In genomic region chr1:214700381-214700780, GRCh38 we compare ENCODE assay signal across 16 cellular contexts.
A peak's percentile ranks its signal among the peaks of the same experiment; 100 is the strongest.
DNase-seq lines count a peak whose midpoint lies in the region; ATAC-seq and TF ChIP-seq lines count a peak whose summit lies in the region.
"Had no signal": no experiment of that assay in that cellular context is flagged by ENCODE, and none has a peak within 500 bp of the region (broad histone marks: within the 10 kb centered on the region; RNA-seq: fewer than 3 reads in every experiment).

No MANE protein-coding gene starts in this region.

- H4K5ac ChIP-seq in IMR-90 (ENCODE audit: low read depth, low read length): peak overlapping the region; percentile 84; the same call in 1 of the 2 replicates

- H3K4me3 Mint-ChIP-seq in mesothelial cell of epicardium (no peak overlapping the region), nephron progenitor cell (no peak overlapping the region), endothelial cell (ENCODE audit: unreplicated experiment) (no peak overlapping the region)
- H3K4me3 Mint-ChIP-seq: IgD-negative memory B cell had no signal

- no peak for DNase-seq in IMR-90
- DNase-seq in fibroblast of lung (ENCODE audit: low read depth in 2 of 2): peak in 1 of 2 donors; percentile 19
- no peak for DNase-seq in mesothelial cell of epicardium (ENCODE audit: low spot score in 2 of 2, unreplicated experiment in 2 of 2)
- peak; percentile 11 for DNase-seq in retina
- DNase-seq in nephron progenitor cell: no peak
- no peak for DNase-seq in endothelial cell (ENCODE audit: low spot score)
- DNase-seq: MV-4-11, NCI-H1417 treated with DMSO at 0.1 percent for 48 hours, NCI-H2029, NCI-H2171 treated with DMSO at 0.1 percent for 48 hours had no signal

- H4K20me1 ChIP-seq in IMR-90 (ENCODE audit: insufficient read depth, low read length) (no peaks in the 10 kb centered on the region), fibroblast of lung (ENCODE audit: control insufficient read depth, extremely low read depth, insufficient read depth, low read length) (no peaks in the 10 kb centered on the region)

- in situ Hi-C loops in IMR-90 (cut with MboI; ENCODE audit: low sequenced_read_pairs): no loop called here

- H3K4me1 ChIP-seq in IMR-90 (ENCODE audit: control insufficient read depth, insufficient read depth, low read length) (peaks cover 5% of the 10 kb centered on the region; the same call in 1 of the 2 replicates), fibroblast of lung (ENCODE audit: control insufficient read depth, extremely low read depth, insufficient read depth, low read length) (no peaks in the 10 kb centered on the region)
- H3K4me1 ChIP-seq: A549, HAP-1 had no signal

- H3K14ac ChIP-seq in IMR-90 (replicated peaks; ENCODE audit: low read depth, low read length): no peak overlapping the region

- H2AFZ ChIP-seq in IMR-90 (replicated peaks; ENCODE audit: low read length, poor library complexity): peak overlapping the region; percentile 85
- peak overlapping the region; percentile 43 for H2AFZ ChIP-seq in fibroblast of lung (ENCODE audit: low read length)

- H2BK15ac ChIP-seq in IMR-90 (ENCODE audit: low read depth, low read length): no peak overlapping the region

- peak overlapping the region; percentile 75; the same call in 1 of the 2 replicates for H3K18ac ChIP-seq in IMR-90 (ENCODE audit: low read depth, low read length)

- H3K36me3 ChIP-seq in IMR-90 (ENCODE audit: control insufficient read depth, insufficient read depth, low read length) (no peaks in the 10 kb centered on the region), fibroblast of lung (ENCODE audit: control insufficient read depth, insufficient read depth, low read length) (no peaks in the 10 kb centered on the region)
- H3K36me3 ChIP-seq: HAP-1 had no signal

- H3K56ac ChIP-seq in IMR-90 (ENCODE audit: extremely low read depth, insufficient read depth, low read length): no peak overlapping the region

- H3K4me3 ChIP-seq in IMR-90 (ENCODE audit: insufficient read depth, low read depth, low read length) (no peak overlapping the region), fibroblast of lung (replicated peaks in 1 of 4; ENCODE audit: control extremely low read depth in 1 of 4, insufficient read depth in 1 of 4, low read depth in 3 of 4, low read length in 4 of 4) (no peak overlapping the region)
- H3K4me3 ChIP-seq: A549, HAP-1 had no signal

- intact Hi-C loops in IMR-90 (cut with micrococcal nuclease): no loop called here

- no peak overlapping the region for H2AK5ac ChIP-seq in IMR-90 (ENCODE audit: low read depth, low read length)

- H3K9ac ChIP-seq in IMR-90 (ENCODE audit: low read depth, low read length): no peak overlapping the region
- no peak overlapping the region for H3K9ac ChIP-seq in fibroblast of lung (ENCODE audit: insufficient read depth, low read length)

- no peak for TF ChIP-seq RAD21 in IMR-90 (IDR thresholded peaks at IDR 0.05; ENCODE audit: low read length)

- TF ChIP-seq CTCF in IMR-90 (conservative IDR thresholded peaks at IDR 0.05; ENCODE audit: low read depth, low read length): no peak
- TF ChIP-seq CTCF in fibroblast of lung (conservative IDR thresholded peaks at IDR 0.05 in 1 of 2, IDR thresholded peaks at IDR 0.05 in 1 of 2; ENCODE audit: low read depth in 1 of 2, low read length in 2 of 2): no peak
- no peak for TF ChIP-seq CTCF in mesothelial cell of epicardium (IDR thresholded peaks at IDR 0.05; ENCODE audit: unreplicated experiment)
- TF ChIP-seq CTCF in nephron progenitor cell (IDR thresholded peaks at IDR 0.05): no peak
- TF ChIP-seq CTCF in endothelial cell (IDR thresholded peaks at IDR 0.05; ENCODE audit: unreplicated experiment): no peak

- H3K27me3 ChIP-seq in IMR-90 (ENCODE audit: control insufficient read depth, insufficient read depth, low read length): no peaks in the 10 kb centered on the region
- H3K27me3 ChIP-seq in fibroblast of lung (ENCODE audit: control insufficient read depth, insufficient read depth, low read length): no peaks in the 10 kb centered on the region

- H3K27ac Mint-ChIP-seq in mesothelial cell of epicardium: peak overlapping the region; percentile 40
- no peak overlapping the region for H3K27ac Mint-ChIP-seq in nephron progenitor cell
- H3K27ac Mint-ChIP-seq in endothelial cell (ENCODE audit: unreplicated experiment): no peak overlapping the region
- H3K27ac Mint-ChIP-seq: IgD-negative memory B cell had no signal

- dilution Hi-C loops in IMR-90 (cut with HindIII; ENCODE audit: low sequenced_read_pairs, unreplicated experiment): no loop called here

- H3K4me1 Mint-ChIP-seq in mesothelial cell of epicardium (peaks cover 6% of the 10 kb centered on the region), nephron progenitor cell (peaks cover 4% of the 10 kb centered on the region), endothelial cell (ENCODE audit: unreplicated experiment) (no peaks in the 10 kb centered on the region)
- H3K4me1 Mint-ChIP-seq: IgD-negative memory B cell had no signal

- H2BK120ac ChIP-seq in IMR-90 (ENCODE audit: low read depth, low read length): peak overlapping the region; percentile 26; the same call in 1 of the 2 replicates

- BruUV-seq in IMR-90 (replicated peaks; lab: Mats Ljungman, UMichigan): no TSS peak

- H2AK9ac ChIP-seq in IMR-90 (replicated peaks; ENCODE audit: low read depth, low read length, poor library complexity): peak overlapping the region; percentile 3

- no peak for TF ChIP-seq POLR2A in IMR-90 (IDR thresholded peaks at IDR 0.05; ENCODE audit: low read depth, low read length)

- no peaks in the 10 kb centered on the region for H3K79me2 ChIP-seq in fibroblast of lung (ENCODE audit: control insufficient read depth, insufficient read depth, low read length)

- H3K27me3 Mint-ChIP-seq in mesothelial cell of epicardium (ENCODE audit: low read depth) (no peaks in the 10 kb centered on the region), nephron progenitor cell (ENCODE audit: low read depth, poor library complexity) (peaks cover 14% of the 10 kb centered on the region), endothelial cell (ENCODE audit: unreplicated experiment) (no peaks in the 10 kb centered on the region)
- H3K27me3 Mint-ChIP-seq: IgD-negative memory B cell had no signal

- H4K8ac ChIP-seq in IMR-90 (ENCODE audit: low read depth in 2 of 2, low read length in 2 of 2): peak overlapping the region in 1 of 2 experiments; percentile 26; a peak in 1 of 4 replicates

- no peak overlapping the region for H3K27ac ChIP-seq in IMR-90 (ENCODE audit: insufficient read depth, low read length)
- H3K27ac ChIP-seq in fibroblast of lung (ENCODE audit: insufficient read depth, low read length): no peak overlapping the region
- H3K27ac ChIP-seq: A549, C4-2B had no signal

- H2BK5ac ChIP-seq in IMR-90 (ENCODE audit: low read depth, low read length, poor library complexity, severe bottlenecking): no peak overlapping the region

- H3K4ac ChIP-seq in IMR-90 (ENCODE audit: low read depth, low read length): no peak overlapping the region

- H3K9me3 ChIP-seq in IMR-90 (ENCODE audit: control insufficient read depth, insufficient read depth, low read length) (no peaks in the 10 kb centered on the region), fibroblast of lung (ENCODE audit: control insufficient read depth, insufficient read depth, low read depth, low read length) (no peaks in the 10 kb centered on the region)
- H3K9me3 ChIP-seq: A549 had no signal

- H2BK20ac ChIP-seq in IMR-90 (ENCODE audit: low read depth, low read length): peak overlapping the region; percentile 9; the same call in 1 of the 2 replicates

- 30% methylated on average over 2 of the region's 5 CpGs; no CpG with 5 or more reads in 1 of the 2 experiments for WGBS in IMR-90 (ENCODE audit: extremely low coverage in 2 of 2, insufficient read length in 1 of 2), 2 experiments

- ATAC-seq in IMR-90 (ENCODE audit: low read depth) (no peak; the same call in 1 of the 2 replicates), GM21529 (IDR thresholded peaks at IDR 0.05; ENCODE audit: unreplicated experiment) (no peak), GM21723 (IDR thresholded peaks at IDR 0.05; ENCODE audit: unreplicated experiment) (no peak)
- ATAC-seq: A549 had no signal

- no peaks in the 10 kb centered on the region for H3K9me1 ChIP-seq in IMR-90 (ENCODE audit: insufficient read depth, low read length)

- H3K9me3 Mint-ChIP-seq in mesothelial cell of epicardium (peaks cover 35% of the 10 kb centered on the region), nephron progenitor cell (peaks cover 35% of the 10 kb centered on the region), endothelial cell (ENCODE audit: unreplicated experiment) (no peaks in the 10 kb centered on the region)

- no peaks in the 10 kb centered on the region for H3K79me1 ChIP-seq in IMR-90 (ENCODE audit: low read depth in 1 of 2, low read length in 2 of 2)

- CTCF ChIA-PET in IMR-90 (lab: Yijun Ruan, JAX): no interaction called here

- H3K36me3 Mint-ChIP-seq in mesothelial cell of epicardium: no peaks in the 10 kb centered on the region
- H3K36me3 Mint-ChIP-seq in nephron progenitor cell (ENCODE audit: low read depth): no peaks in the 10 kb centered on the region
- H3K36me3 Mint-ChIP-seq in endothelial cell (ENCODE audit: low read depth, unreplicated experiment): no peaks in the 10 kb centered on the region

- POLR2A ChIA-PET in IMR-90 (lab: Charles Lee; ENCODE audit: unreplicated experiment): no interaction called here

- H3K4me2 ChIP-seq in IMR-90 (ENCODE audit: low read depth, low read length): peak overlapping the region; percentile 66; the same call in 1 of the 2 replicates
- H3K4me2 ChIP-seq in fibroblast of lung (ENCODE audit: extremely low read depth, insufficient read depth, low read length): peak overlapping the region; percentile 2
- H3K4me2 ChIP-seq: A549 had no signal

- no peak overlapping the region for H4K91ac ChIP-seq in IMR-90 (ENCODE audit: insufficient read depth, low read depth, low read length)

- H3K23ac ChIP-seq in IMR-90 (ENCODE audit: low read depth, low read length): no peak overlapping the region

TF ChIP-seq in IMR-90, 13 proteins besides CTCF, POLR2A, EP300 and RAD21 (continues in another document):
- TF ChIP-seq SMC3 (IDR thresholded peaks at IDR 0.05; ENCODE audit: low read depth, low read length) (no peak), MXI1 (IDR thresholded peaks at IDR 0.05; ENCODE audit: borderline replicate concordance, low read depth, low read length) (no peak), RCOR1 (IDR thresholded peaks at IDR 0.05; ENCODE audit: insufficient replicate concordance, low read length) (no peak), CEBPB (IDR thresholded peaks at IDR 0.05; ENCODE audit: low read depth, low read length) (no peak), RFX5 (IDR thresholded peaks at IDR 0.05; ENCODE audit: low read depth, low read length) (no peak), MAFK (IDR thresholded peaks at IDR 0.05; ENCODE audit: low read depth, low read length) (no peak), USF2 (IDR thresholded peaks at IDR 0.05; ENCODE audit: low read depth, low read length) (no peak), CHD1 (IDR thresholded peaks at IDR 0.05; ENCODE audit: low read depth, low read length) (no peak)
